8 cellular contexts compared by ENCODE assay signal in the genomic region with DNA sequence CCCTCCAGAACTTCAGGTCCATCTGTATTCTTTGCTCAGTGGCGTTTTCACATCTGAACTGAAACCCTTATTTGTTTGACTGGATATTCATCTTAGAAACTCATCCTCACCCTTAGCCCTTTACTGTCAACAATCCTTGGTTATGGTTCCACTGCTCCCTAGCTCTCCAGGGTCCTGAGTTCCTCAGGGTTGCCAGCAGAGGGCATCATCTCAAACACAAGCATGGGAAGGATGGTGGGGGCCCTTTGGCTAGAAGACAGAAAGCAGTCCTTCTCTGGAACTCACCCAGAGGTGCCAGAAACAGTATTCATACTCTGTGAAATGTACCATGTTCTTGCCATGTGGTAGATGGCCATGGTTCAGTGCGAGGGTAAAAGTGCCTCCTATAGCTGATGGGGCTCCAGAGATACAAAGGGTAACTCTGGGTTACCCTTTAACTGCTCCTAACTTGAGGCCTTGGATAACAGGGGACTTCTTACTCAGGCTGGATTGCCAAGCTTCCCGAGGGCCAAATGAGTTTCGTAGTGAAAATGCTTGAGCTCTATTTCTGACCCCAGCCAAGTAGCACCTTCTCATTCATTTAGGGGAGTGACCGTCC. TPM values are rescaled to one million over a fixed set of nuclear protein-coding genes. Genes with fewer than 3 reads are reported as not detected.
A peak's percentile ranks its signal among the peaks of the same experiment; 100 is the strongest.
DNase-seq lines count a peak whose midpoint lies in the region; ATAC-seq, FAIRE-seq and TF ChIP-seq lines count a peak whose summit lies in the region.

No MANE protein-coding gene starts in this region.

- ATAC-seq in GM21526 (IDR thresholded peaks at IDR 0.05; ENCODE audit: low FRiP score, unreplicated experiment) (no peak), HG03460 (IDR thresholded peaks at IDR 0.05; ENCODE audit: unreplicated experiment) (no peak)

- peak; percentile 4 for DNase-seq in stimulated activated CD4-positive, alpha-beta T cell treated with anti-CD3 and anti-CD28 coated beads, Interleukin-2, amount 100 ng/mL, for 4 hours (ENCODE audit: low read depth)
- no peak for DNase-seq in stimulated activated CD4-positive, alpha-beta T cell treated with anti-CD3 and anti-CD28 coated beads, Interleukin-2, amount 100 ng/mL, for 24 hours
- DNase-seq in NCI-H82 treated with DMSO at 0.1 percent for 48 hours (lab: John Stamatoyannopoulos, UW; ENCODE audit: unreplicated experiment) = peak; percentile 50
- DNase-seq in epithelial cell of proximal tubule (ENCODE audit: low read depth) = no peak
- DNase-seq in stimulated activated CD8-positive, alpha-beta memory T cell treated with anti-CD3 and anti-CD28 coated beads, Interleukin-4, amount 100 ng/mL, for 48 hours = peak; percentile 25
- no peak for DNase-seq in GM19239 (ENCODE audit: insufficient read length, low spot score)

- H3K4me3 ChIP-seq in epithelial cell of proximal tubule (ENCODE audit: low read depth, low read length) = no peak overlapping the region

- TF ChIP-seq CTCF in epithelial cell of proximal tubule (conservative IDR thresholded peaks at IDR 0.05; ENCODE audit: low read depth, low read length) = peak; percentile 76

- FAIRE-seq in GM19239 (lab: Jason Lieb, UNC) = no peak

RNA-seq across cellular contexts. Expression of gene NCSTN, which starts 11.3 kb away (rescaled TPM):
- 55.7 and 57.0 TPM in 2 replicates for total RNA-seq in epithelial cell of proximal tubule

RNA-seq across cellular contexts. Expression of gene COPA, which starts 11.4 kb away (rescaled TPM):
- 89.7 and 96.7 TPM in 2 replicates for total RNA-seq in epithelial cell of proximal tubule

RNA-seq across cellular contexts. Expression of gene NHLH1, which starts 12.4 kb away (rescaled TPM):
- not detected in 2 replicates for total RNA-seq in epithelial cell of proximal tubule

RNA-seq across cellular contexts. Expression of gene VANGL2, which starts 45.9 kb away (rescaled TPM):
- 5.6 and 7.2 TPM in 2 replicates for total RNA-seq in epithelial cell of proximal tubule

Comparison
In these comparisons a context has a peak if more than half of its experiments do, and no peak if none do; other contexts are left out.
1. DNase-seq: peak in stimulated activated CD4-positive, alpha-beta T cell treated with anti-CD3 and anti-CD28 coated beads, Interleukin-2, amount 100 ng/mL, for 4 hours (single experiment), NCI-H82 treated with DMSO at 0.1 percent for 48 hours (single experiment) and stimulated activated CD8-positive, alpha-beta memory T cell treated with anti-CD3 and anti-CD28 coated beads, Interleukin-4, amount 100 ng/mL, for 48 hours (single experiment); none in stimulated activated CD4-positive, alpha-beta T cell treated with anti-CD3 and anti-CD28 coated beads, Interleukin-2, amount 100 ng/mL, for 24 hours (0 of 2), epithelial cell of proximal tubule (single experiment) and GM19239 (single experiment).